ENCODE assay signal across 2 cellular contexts in genomic region chr1:202207292-202207691, GRCh38.
TF ChIP-seq lines count a peak whose summit lies in the region.

No MANE protein-coding gene starts in this region.

TF ChIP-seq in HepG2, 621 proteins besides CTCF, POLR2A, EP300 and RAD21 (continued from another document):
- TF ChIP-seq ZFP37 (CRISPR knock-in tag; IDR thresholded peaks at IDR 0.05; ENCODE audit: borderline replicate concordance) (no peak), SMC3 (IDR thresholded peaks at IDR 0.05; ENCODE audit: low read length) (no peak), ARID3A (IDR thresholded peaks at IDR 0.05; ENCODE audit: low read depth, low read length) (no peak), ZBTB37 (CRISPR knock-in tag; IDR thresholded peaks at IDR 0.05) (no peak), ZFAT (CRISPR knock-in tag; conservative IDR thresholded peaks at IDR 0.05) (no peak)

TF ChIP-seq in SK-N-SH treated with all-trans-retinoic acid at 6 μM for 48 hours, 23 proteins besides CTCF, POLR2A, EP300 and RAD21:
- TF ChIP-seq SNAI2 (CRISPR knock-in tag; IDR thresholded peaks at IDR 0.05) (no peak), ZC3H10 (CRISPR knock-in tag; IDR thresholded peaks at IDR 0.05) (no peak), ARNTL (CRISPR knock-in tag; IDR thresholded peaks at IDR 0.05; ENCODE audit: borderline replicate concordance, low read depth) (no peak), TCF4 (CRISPR knock-in tag; IDR thresholded peaks at IDR 0.05; ENCODE audit: borderline replicate concordance) (no peak; the same call in 1 of the 2 replicates), PATZ1 (CRISPR knock-in tag; IDR thresholded peaks at IDR 0.05; ENCODE audit: borderline replicate concordance) (no peak), ZNF565 (CRISPR knock-in tag; conservative IDR thresholded peaks at IDR 0.05; ENCODE audit: low read depth) (no peak), ZFP30 (CRISPR knock-in tag; IDR thresholded peaks at IDR 0.05) (no peak), ZFP3 (CRISPR knock-in tag; IDR thresholded peaks at IDR 0.05) (no peak), ISL1 (CRISPR knock-in tag; IDR thresholded peaks at IDR 0.05) (no peak), OSR1 (CRISPR knock-in tag; IDR thresholded peaks at IDR 0.05) (no peak), CSDC2 (CRISPR knock-in tag; IDR thresholded peaks at IDR 0.05) (no peak), ZNF70 (CRISPR knock-in tag; IDR thresholded peaks at IDR 0.05) (no peak), TSHZ2 (CRISPR knock-in tag; IDR thresholded peaks at IDR 0.05) (no peak), ZNF8 (CRISPR knock-in tag; IDR thresholded peaks at IDR 0.05) (no peak)
- TF ChIP-seq, protein P1, sequence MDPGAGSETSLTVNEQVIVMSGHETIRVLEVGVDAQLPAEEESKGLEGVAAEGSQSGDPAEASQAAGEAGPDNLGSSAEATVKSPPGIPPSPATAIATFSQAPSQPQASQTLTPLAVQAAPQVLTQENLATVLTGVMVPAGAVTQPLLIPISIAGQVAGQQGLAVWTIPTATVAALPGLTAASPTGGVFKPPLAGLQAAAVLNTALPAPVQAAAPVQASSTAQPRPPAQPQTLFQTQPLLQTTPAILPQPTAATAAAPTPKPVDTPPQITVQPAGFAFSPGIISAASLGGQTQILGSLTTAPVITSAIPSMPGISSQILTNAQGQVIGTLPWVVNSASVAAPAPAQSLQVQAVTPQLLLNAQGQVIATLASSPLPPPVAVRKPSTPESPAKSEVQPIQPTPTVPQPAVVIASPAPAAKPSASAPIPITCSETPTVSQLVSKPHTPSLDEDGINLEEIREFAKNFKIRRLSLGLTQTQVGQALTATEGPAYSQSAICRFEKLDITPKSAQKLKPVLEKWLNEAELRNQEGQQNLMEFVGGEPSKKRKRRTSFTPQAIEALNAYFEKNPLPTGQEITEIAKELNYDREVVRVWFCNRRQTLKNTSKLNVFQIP (CRISPR knock-in tag; IDR thresholded peaks at IDR 0.05; ENCODE audit: borderline replicate concordance, low read depth), result no peak
- TF ChIP-seq, protein P2, sequence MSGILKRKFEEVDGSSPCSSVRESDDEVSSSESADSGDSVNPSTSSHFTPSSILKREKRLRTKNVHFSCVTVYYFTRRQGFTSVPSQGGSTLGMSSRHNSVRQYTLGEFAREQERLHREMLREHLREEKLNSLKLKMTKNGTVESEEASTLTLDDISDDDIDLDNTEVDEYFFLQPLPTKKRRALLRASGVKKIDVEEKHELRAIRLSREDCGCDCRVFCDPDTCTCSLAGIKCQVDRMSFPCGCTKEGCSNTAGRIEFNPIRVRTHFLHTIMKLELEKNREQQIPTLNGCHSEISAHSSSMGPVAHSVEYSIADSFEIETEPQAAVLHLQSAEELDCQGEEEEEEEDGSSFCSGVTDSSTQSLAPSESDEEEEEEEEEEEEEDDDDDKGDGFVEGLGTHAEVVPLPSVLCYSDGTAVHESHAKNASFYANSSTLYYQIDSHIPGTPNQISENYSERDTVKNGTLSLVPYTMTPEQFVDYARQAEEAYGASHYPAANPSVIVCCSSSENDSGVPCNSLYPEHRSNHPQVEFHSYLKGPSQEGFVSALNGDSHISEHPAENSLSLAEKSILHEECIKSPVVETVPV (CRISPR knock-in tag; IDR thresholded peaks at IDR 0.05), result no peak
